ENCODE assay signal across 36 cellular contexts in the genomic region with DNA sequence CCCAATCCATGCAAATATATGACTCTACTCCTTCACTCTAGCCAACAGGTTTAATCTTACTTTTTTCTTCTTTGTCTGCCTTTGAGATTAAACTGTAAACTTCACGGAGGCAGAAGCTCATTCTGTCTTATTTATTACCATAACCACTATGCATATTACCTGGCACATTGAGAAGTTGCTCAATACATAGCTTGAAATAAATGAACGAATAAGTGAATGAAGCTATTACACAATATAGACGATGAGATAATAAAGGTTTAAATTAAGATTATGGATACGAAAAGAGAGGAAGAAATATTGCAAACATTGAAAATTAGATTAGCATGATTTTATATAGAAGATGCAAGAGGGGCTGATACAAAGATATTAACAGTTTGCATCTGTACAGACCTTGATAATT.
"Had no signal": no experiment of that assay in that cellular context is flagged by ENCODE, and none has a peak within 500 bp of the region (broad histone marks: within the 10 kb centered on the region; RNA-seq: fewer than 3 reads in every experiment).

No MANE protein-coding gene starts in this region.

- DNase-seq: Kasumi-1, MG63, MM.1S, MV-4-11, NCI-H1048, NCI-H1092, NCI-H1092 treated with DMSO at 0.1 percent for 48 hours, NCI-H1105, NCI-H1105 treated with DMSO at 0.1 percent for 48 hours, NCI-H1417, NCI-H1417 treated with DMSO at 0.1 percent for 48 hours, NCI-H1436, NCI-H1436 treated with DMSO at 0.1 percent for 48 hours, NCI-H146, NCI-H1694, NCI-H1694 treated with DMSO at 0.1 percent for 48 hours, NCI-H187, NCI-H187 treated with DMSO at 0.1 percent for 48 hours, NCI-H1930, NCI-H2029, NCI-H2029 treated with DMSO at 0.1 percent for 48 hours, NCI-H2081, NCI-H2081 treated with DMSO at 0.1 percent for 48 hours, NCI-H2107, NCI-H2171, NCI-H2171 treated with DMSO at 0.1 percent for 48 hours, NCI-H2227 treated with DMSO at 0.1 percent for 48 hours, NCI-H226, NCI-H345, NCI-H446, NCI-H446 treated with DMSO at 0.1 percent for 48 hours, NCI-H510A, NCI-H510A treated with DMSO at 0.1 percent for 48 hours, NCI-H524, NCI-H524 treated with DMSO at 0.1 percent for 48 hours, NCI-H526 had no signal

- H3K27me3 ChIP-seq: MG63 had no signal

- H3K36me3 ChIP-seq: MG63 had no signal

- H3K4me3 ChIP-seq: MG63 had no signal
